ENCODE assay signal across 25 cellular contexts in genomic region chr22:45426387-45426786, GRCh38. TPM values are rescaled to one million over a fixed set of nuclear protein-coding genes. Genes with fewer than 3 reads are reported as not detected.
"Had no signal": no experiment of that assay in that cellular context is flagged by ENCODE, and none has a peak within 500 bp of the region (broad histone marks: within the 10 kb centered on the region; RNA-seq: fewer than 3 reads in every experiment).

No MANE protein-coding gene starts in this region.

- H3K36me3 Mint-ChIP-seq: brain had no signal

- H3K9me3 Mint-ChIP-seq: activated naive CD8-positive, alpha-beta T cell treated with anti-CD3 and anti-CD28 coated beads, Interleukin-2, amount 10 ng/mL, durations not matched to agents 7 days and 5 days had no signal

- H3K36me3 ChIP-seq: ascending aorta, esophagus muscularis mucosa, heart left ventricle, left ventricle myocardium inferior, pancreas, thoracic aorta had no signal

- H3K27me3 Mint-ChIP-seq: activated CD4-positive, alpha-beta T cell treated with anti-CD3 and anti-CD28 coated beads for 36 hours; activated naive CD8-positive, alpha-beta T cell treated with anti-CD3 and anti-CD28 coated beads, Interleukin-2, amount 10 ng/mL, durations not matched to agents 7 days and 5 days had no signal

- H3K9me3 ChIP-seq: ascending aorta, esophagus muscularis mucosa, pancreas, psoas muscle, thoracic aorta had no signal

- ATAC-seq: activated CD4-positive, alpha-beta T cell treated with anti-CD3 and anti-CD28 coated beads for 36 hours; activated CD8-positive, alpha-beta T cell treated with anti-CD3 and anti-CD28 coated beads, Interleukin-2, amount 10 ng/mL, durations not matched to agents 7 days and 5 days; foreskin keratinocyte; heart left ventricle; pancreas; psoas muscle; right cardiac atrium had no signal

- H3K4me1 ChIP-seq: ascending aorta, esophagus muscularis mucosa, foreskin keratinocyte, left ventricle myocardium inferior, pancreas, psoas muscle had no signal

- H3K4me3 ChIP-seq: ascending aorta, esophagus muscularis mucosa, heart left ventricle, left ventricle myocardium inferior, pancreas, psoas muscle, thoracic aorta had no signal

- H3K27ac Mint-ChIP-seq: activated CD4-positive, alpha-beta T cell treated with anti-CD3 and anti-CD28 coated beads for 36 hours; activated CD8-positive, alpha-beta T cell treated with anti-CD3 and anti-CD28 coated beads, Interleukin-2, amount 10 ng/mL, durations not matched to agents 7 days and 5 days; activated naive CD4-positive, alpha-beta T cell treated with anti-CD3 and anti-CD28 coated beads, Interleukin-2, amount 10 ng/mL, durations not matched to agents 7 days and 5 days; activated naive CD8-positive, alpha-beta T cell treated with anti-CD3 and anti-CD28 coated beads, Interleukin-2, amount 10 ng/mL, durations not matched to agents 7 days and 5 days; brain; endodermal cell; nephron had no signal

- H3K4me3 Mint-ChIP-seq: activated CD4-positive, alpha-beta T cell treated with anti-CD3 and anti-CD28 coated beads for 36 hours; activated CD8-positive, alpha-beta T cell treated with anti-CD3 and anti-CD28 coated beads, Interleukin-2, amount 10 ng/mL, durations not matched to agents 7 days and 5 days; activated naive CD4-positive, alpha-beta T cell treated with anti-CD3 and anti-CD28 coated beads, Interleukin-2, amount 10 ng/mL, durations not matched to agents 7 days and 5 days; activated naive CD8-positive, alpha-beta T cell treated with anti-CD3 and anti-CD28 coated beads, Interleukin-2, amount 10 ng/mL, durations not matched to agents 7 days and 5 days; brain; endodermal cell; nephron had no signal

- FAIRE-seq: pancreas had no signal

- H3K27ac ChIP-seq: ascending aorta, esophagus muscularis mucosa, foreskin keratinocyte, heart left ventricle, left ventricle myocardium inferior, pancreas, psoas muscle, thoracic aorta had no signal

- H3K27me3 ChIP-seq: ascending aorta, foreskin keratinocyte, pancreas had no signal

- DNase-seq: activated CD4-positive, alpha-beta T cell treated with anti-CD3 and anti-CD28 coated beads for 36 hours; activated CD4-positive, CD25-positive, alpha-beta regulatory T cell; activated CD8-positive, alpha-beta T cell treated with anti-CD3 and anti-CD28 coated beads, Interleukin-2, amount 10 ng/mL, durations not matched to agents 7 days and 5 days; activated gamma-delta T cell; activated naive CD4-positive, alpha-beta T cell treated with anti-CD3 and anti-CD28 coated beads, Interleukin-2, amount 10 ng/mL, durations not matched to agents 7 days and 5 days; activated naive CD8-positive, alpha-beta T cell treated with anti-CD3 and anti-CD28 coated beads, Interleukin-2, amount 10 ng/mL, durations not matched to agents 7 days and 5 days; endodermal cell; foreskin keratinocyte; heart left ventricle; left ventricle myocardium inferior; right cardiac atrium; stimulated activated CD4-positive, alpha-beta T cell treated with anti-CD3 and anti-CD28 coated beads, Interleukin-2, amount 100 ng/mL, for 48 hours; stimulated activated naive CD4-positive, alpha-beta T cell treated with Interleukin-2 at 50 U/mL for 16 hours; trophoblast cell had no signal

- H3K4me1 Mint-ChIP-seq: activated CD4-positive, alpha-beta T cell treated with anti-CD3 and anti-CD28 coated beads for 36 hours; activated naive CD4-positive, alpha-beta T cell treated with anti-CD3 and anti-CD28 coated beads, Interleukin-2, amount 10 ng/mL, durations not matched to agents 7 days and 5 days; brain; endodermal cell; nephron had no signal

RNA-seq across cellular contexts. Expression of gene RIBC2, which starts 12.9 kb away (rescaled TPM):
- total RNA-seq: ascending aorta, cardiac septum, chondrocyte, esophagus muscularis mucosa, left ventricle myocardium inferior, psoas muscle had no signal

RNA-seq across cellular contexts. Expression of gene SMC1B, which starts 13.0 kb away (rescaled TPM):
- total RNA-seq: ascending aorta, cardiac septum, chondrocyte, heart left ventricle, left ventricle myocardium inferior, lung microvascular endothelial cell, mucosa of gallbladder, psoas muscle, right cardiac atrium, thoracic aorta had no signal
- polyA plus RNA-seq: foreskin keratinocyte, heart left ventricle, pancreas, psoas muscle, right cardiac atrium had no signal
